ENCODE assay signal across 19 cellular contexts in genomic region chr16:23324727-23325126, GRCh38. TPM values are rescaled to one million over a fixed set of nuclear protein-coding genes. Genes with fewer than 3 reads are reported as not detected.
DNase-seq lines count a peak whose midpoint lies in the region; ATAC-seq and TF ChIP-seq lines count a peak whose summit lies in the region.
"Had no signal": no experiment of that assay in that cellular context is flagged by ENCODE, and none has a peak within 500 bp of the region (broad histone marks: within the 10 kb centered on the region; RNA-seq: fewer than 3 reads in every experiment).

No MANE protein-coding gene starts in this region.

- H3K36me3 Mint-ChIP-seq in WTC11, result no peaks in the 10 kb centered on the region
- H3K36me3 Mint-ChIP-seq: T-cell had no signal

- peak; percentile 20 for TF ChIP-seq EP300 in transverse colon (IDR thresholded peaks at IDR 0.05; ENCODE audit: low read depth)

- H3K36me3 ChIP-seq in heart left ventricle (no peaks in the 10 kb centered on the region), transverse colon (no peaks in the 10 kb centered on the region)
- H3K36me3 ChIP-seq: brain microvascular endothelial cell, HAP-1, suprapubic skin had no signal

- DNase-seq in NCI-H1092 (lab: John Stamatoyannopoulos, UW), result peak; percentile 95
- DNase-seq in NCI-H510A treated with DMSO at 0.1 percent for 48 hours (lab: John Stamatoyannopoulos, UW), result peak; percentile 98
- peak; percentile 32 to 70 (median 64) for DNase-seq in heart left ventricle
- DNase-seq in transverse colon, result peak; percentile 94
- DNase-seq in WTC11 (ENCODE audit: low spot score), result no peak
- DNase-seq in coronary artery (ENCODE audit: low spot score), result no peak
- DNase-seq in activated effector memory CD4-positive, alpha-beta T cell treated with Interleukin-2 at 50 U/mL for 16 hours, result no peak
- DNase-seq: activated CD4-positive, alpha-beta T cell treated with anti-CD3 and anti-CD28 coated beads, Interleukin-2, amount 10 ng/mL, durations not matched to agents 24 days and 14 days; brain microvascular endothelial cell; Calu3; T-cell had no signal

- ATAC-seq in heart left ventricle, result peak in 3 of 4 donors; percentile 36 to 89 (median 74)
- ATAC-seq in WTC11, result no peak
- no peak for ATAC-seq in GM21367 (IDR thresholded peaks at IDR 0.05; ENCODE audit: unreplicated experiment)
- ATAC-seq: K562, T-cell had no signal

- no peak overlapping the region for H3K27ac Mint-ChIP-seq in WTC11
- H3K27ac Mint-ChIP-seq: activated CD4-positive, alpha-beta T cell treated with anti-CD3 and anti-CD28 coated beads, Interleukin-2, amount 10 ng/mL, durations not matched to agents 24 days and 14 days; activated T-helper 2 cell treated with anti-CD3 and anti-CD28 coated beads, Interferon-gamma antibody, Interleukin-2, Interleukin-4, amounts not matched to agents 10 μg/mL and 5 μg/mL and 100 μg/mL, durations not matched to agents 14 hours and 24 hours and 36 hours; T-cell had no signal

- H3K9me3 Mint-ChIP-seq in WTC11, result no peaks in the 10 kb centered on the region
- H3K9me3 Mint-ChIP-seq: activated CD4-positive, alpha-beta T cell treated with anti-CD3 and anti-CD28 coated beads, Interleukin-2, amount 10 ng/mL, durations not matched to agents 24 days and 14 days; activated T-helper 2 cell treated with anti-CD3 and anti-CD28 coated beads, Interferon-gamma antibody, Interleukin-2, Interleukin-4, amounts not matched to agents 10 μg/mL and 5 μg/mL and 100 μg/mL, durations not matched to agents 14 hours and 24 hours and 36 hours; T-cell had no signal

- TF ChIP-seq POLR2A in heart left ventricle (IDR thresholded peaks at IDR 0.05) (no peak), transverse colon (IDR thresholded peaks at IDR 0.05) (no peak)

- WGBS in heart left ventricle, 4 donors, result 6 to 35% (median 19%) methylated on average over 1 of the region's 1 CpG
- 23% methylated on average over 1 of the region's 1 CpG; no CpG with 5 or more reads in 1 of the 2 donors for WGBS in transverse colon (ENCODE audit: low coverage in 1 of 2), 2 donors

- TF ChIP-seq CTCF in heart left ventricle (IDR thresholded peaks at IDR 0.05), result no peak
- no peak for TF ChIP-seq CTCF in transverse colon (IDR thresholded peaks at IDR 0.05)
- TF ChIP-seq CTCF in WTC11 (IDR thresholded peaks at IDR 0.05), result no peak
- no peak for TF ChIP-seq CTCF in coronary artery (IDR thresholded peaks at IDR 0.05)

- H3K9me3 ChIP-seq in heart left ventricle (no peaks in the 10 kb centered on the region), transverse colon (no peaks in the 10 kb centered on the region)
- H3K9me3 ChIP-seq: HAP-1, suprapubic skin had no signal

- H3K27me3 Mint-ChIP-seq in WTC11 (ENCODE audit: low read depth), result no peaks in the 10 kb centered on the region
- H3K27me3 Mint-ChIP-seq: activated CD4-positive, alpha-beta T cell treated with anti-CD3 and anti-CD28 coated beads, Interleukin-2, amount 10 ng/mL, durations not matched to agents 24 days and 14 days had no signal

- peaks cover 0 to 10% (median 0%) of the 10 kb centered on the region in 12 donors for H3K4me1 ChIP-seq in heart left ventricle
- H3K4me1 ChIP-seq in transverse colon, result peaks cover 14 to 43% (median 23%) of the 10 kb centered on the region in 4 donors
- H3K4me1 ChIP-seq: HAP-1 had no signal

- H3K27ac ChIP-seq in heart left ventricle (peak overlapping the region in 1 of 12 donors; percentile 8), transverse colon (peak overlapping the region; percentile 68 to 79 (median 74)), coronary artery (no peak overlapping the region)
- H3K27ac ChIP-seq: brain microvascular endothelial cell, epithelial cell of prostate, suprapubic skin had no signal

- H3K4me3 ChIP-seq in heart left ventricle, result no peak overlapping the region
- H3K4me3 ChIP-seq in transverse colon, result no peak overlapping the region
- H3K4me3 ChIP-seq in coronary artery, result no peak overlapping the region
- H3K4me3 ChIP-seq: HAP-1, K562, suprapubic skin had no signal

- CTCF ChIA-PET in WTC11 (lab: Charles Lee), result interaction anchor here (1.1 to 1.3 kb wide), 2 partner anchors 10 to 111 kb away, joined by 4 to 7 read pairs; no protein-coding TSS in a partner anchor

- peaks cover 10% of the 10 kb centered on the region for H3K4me1 Mint-ChIP-seq in WTC11
- H3K4me1 Mint-ChIP-seq: T-cell had no signal

- in situ Hi-C loops in transverse colon (cut with MboI; ENCODE audit: low pct_ligation_motif_present in 1 of 4, low pct_unique_long_range_greater_than_20kb in 1 of 4, low sequenced_read_pairs in 3 of 4), result no loop called here

- H3K4me3 Mint-ChIP-seq in WTC11, result no peak overlapping the region
- H3K4me3 Mint-ChIP-seq: activated CD4-positive, alpha-beta T cell treated with anti-CD3 and anti-CD28 coated beads, Interleukin-2, amount 10 ng/mL, durations not matched to agents 24 days and 14 days; T-cell had no signal

- intact Hi-C loops in heart left ventricle (cut with DNase I), result loop anchor here in 1 of 10 donors (10.0 kb wide), 1 partner anchor 140 kb away; the partner anchor contains the start of gene SCNN1G
- intact Hi-C loops in transverse colon (cut with DNase I; ENCODE audit: low total_unique reads), result no loop called here

- POLR2A ChIA-PET in WTC11 (lab: Charles Lee), result no interaction called here

- no peaks in the 10 kb centered on the region for H3K27me3 ChIP-seq in heart left ventricle
- no peaks in the 10 kb centered on the region for H3K27me3 ChIP-seq in transverse colon
- H3K27me3 ChIP-seq: brain microvascular endothelial cell, suprapubic skin had no signal

TF ChIP-seq in WTC11, 78 proteins besides CTCF, POLR2A, EP300 and RAD21:
- TF ChIP-seq PREB (CRISPR knock-in tag; IDR thresholded peaks at IDR 0.05; ENCODE audit: borderline replicate concordance), result no peak
- TF ChIP-seq ZMAT4 (CRISPR knock-in tag; IDR thresholded peaks at IDR 0.05), result no peak
- no peak for TF ChIP-seq ETV6 (CRISPR knock-in tag; IDR thresholded peaks at IDR 0.05)
- no peak for TF ChIP-seq ATF3 (CRISPR knock-in tag; conservative IDR thresholded peaks at IDR 0.05)
- no peak for TF ChIP-seq ZNF512 (CRISPR knock-in tag; IDR thresholded peaks at IDR 0.05; ENCODE audit: borderline replicate concordance)
- TF ChIP-seq OVOL2 (CRISPR knock-in tag; IDR thresholded peaks at IDR 0.05; ENCODE audit: borderline replicate concordance), result no peak
- no peak for TF ChIP-seq NFATC4 (CRISPR knock-in tag; IDR thresholded peaks at IDR 0.05)
- no peak for TF ChIP-seq GRHL2 (CRISPR knock-in tag; IDR thresholded peaks at IDR 0.05; ENCODE audit: insufficient replicate concordance, severe bottlenecking)
- no peak for TF ChIP-seq ATF1 (CRISPR knock-in tag; IDR thresholded peaks at IDR 0.05)

RNA-seq across cellular contexts. Expression of gene SCNN1B, which starts 22.6 kb away (rescaled TPM):
- total RNA-seq in heart left ventricle (1 to 10 TPM in 1 of 9 donors, under 1 TPM in 2, not detected in 6; 0.27 to 1.1 (median 0.71) TPM), transverse colon (100 to 1,000 TPM; 142 to 729 (median 556) TPM), WTC11 (2021) (3.4 to 4.8 TPM (median 3.6 TPM) in 3 replicates)
- polyA plus RNA-seq in heart left ventricle, result under 1 TPM; 0.15 to 0.34 TPM
- total RNA-seq: activated CD4-positive, alpha-beta T cell treated with anti-CD3 and anti-CD28 coated beads, Interleukin-2, amount 10 ng/mL, durations not matched to agents 24 days and 14 days; activated T-helper 2 cell treated with anti-CD3 and anti-CD28 coated beads, Interferon-gamma antibody, Interleukin-2, Interleukin-4, amounts not matched to agents 10 μg/mL and 5 μg/mL and 100 μg/mL, durations not matched to agents 14 hours and 24 hours and 36 hours; Calu3; K562; mononuclear cell; renal cortical epithelial cell; T-cell had no signal
- polyA plus RNA-seq: K562 had no signal

Comparison
In these comparisons a context has a peak if more than half of its experiments do, and no peak if none do; other contexts are left out.
1. DNase-seq: peak in NCI-H1092 (single experiment), NCI-H510A treated with DMSO at 0.1 percent for 48 hours (single experiment), heart left ventricle (5 of 5) and transverse colon (single experiment); none in WTC11 (single experiment), coronary artery (single experiment) and activated effector memory CD4-positive, alpha-beta T cell treated with Interleukin-2 at 50 U/mL for 16 hours (single experiment).
2. ATAC-seq: peak in heart left ventricle (3 of 4); none in WTC11 (single experiment) and GM21367 (single experiment).
3. H3K27ac ChIP-seq: peak in transverse colon (4 of 4); none in coronary artery (0 of 2).
4. RNA of gene SCNN1B, which starts 22.6 kb away (total RNA-seq): 142 to 729 TPM in transverse colon; 3.4 to 4.8 TPM in WTC11 and 0.27 to 1.1 TPM in heart left ventricle; every median in the first group is over 10 times any median in the second.